In the genomic region with DNA sequence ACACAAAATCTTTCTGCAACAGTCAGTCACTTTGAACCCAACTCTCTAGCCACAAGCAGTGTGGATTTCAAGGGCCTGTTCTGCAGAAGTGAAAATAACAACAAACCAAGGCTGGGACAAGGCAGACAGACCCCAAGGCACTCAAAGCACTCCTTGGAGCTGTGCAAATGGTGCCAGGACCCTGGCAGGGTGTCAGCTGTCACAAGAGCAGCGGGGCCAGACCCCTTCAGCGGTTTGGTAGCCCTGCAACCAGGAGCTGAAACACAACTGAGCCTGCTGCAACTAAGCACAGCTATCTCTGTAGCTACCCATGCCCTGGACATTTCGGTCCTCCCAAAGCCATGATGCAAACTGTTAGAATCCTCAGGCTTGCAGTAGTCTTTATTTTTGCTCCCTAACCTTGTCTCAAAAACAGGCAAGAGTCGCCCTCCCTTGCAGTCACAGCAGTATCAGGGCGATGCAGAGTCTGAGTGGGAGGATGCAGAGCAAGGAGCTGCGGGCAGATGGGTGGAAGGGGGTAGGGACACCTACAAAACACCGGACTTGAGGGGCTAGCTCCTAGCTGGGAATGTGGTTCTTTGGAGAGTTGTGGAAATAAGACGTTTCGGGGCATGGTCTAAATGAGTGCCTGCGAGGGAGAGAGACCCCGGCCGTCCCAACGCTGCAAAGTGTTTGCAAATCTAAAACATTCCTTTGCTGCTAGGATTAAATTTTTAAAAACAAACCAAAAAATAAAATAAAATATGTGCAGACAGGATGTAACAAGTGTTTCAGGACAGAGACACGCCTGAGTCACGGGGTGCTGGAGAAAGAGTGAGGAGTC, we compare ENCODE assay signal across 8 cellular contexts. TPM values are rescaled to one million over a fixed set of nuclear protein-coding genes. Genes with fewer than 3 reads are reported as not detected.
DNase-seq lines count a peak whose midpoint lies in the region; ATAC-seq and TF ChIP-seq lines count a peak whose summit lies in the region.

No MANE protein-coding gene starts in this region.

- H3K9me3 ChIP-seq in MM.1S (replicated peaks; ENCODE audit: insufficient read depth, low read length) (no peaks in the 10 kb centered on the region), ectodermal cell (ENCODE audit: control insufficient read depth, low read length) (no peaks in the 10 kb centered on the region)

- peaks cover 55 to 62% of the 10 kb centered on the region in 2 donors for H3K27me3 Mint-ChIP-seq in natural killer cell (ENCODE audit: low read depth in 2 of 2)

- H3K27ac ChIP-seq in MM.1S (ENCODE audit: low read length) (peak overlapping the region; percentile 65; the same call in 1 of the 2 replicates), ectodermal cell (ENCODE audit: insufficient read depth, low read depth, low read length, poor library complexity, severe bottlenecking) (peak overlapping the region; percentile 11)

- H3K36me3 ChIP-seq in MM.1S (replicated peaks; ENCODE audit: insufficient read depth, low read length) (peaks cover 3% of the 10 kb centered on the region; the same call in 1 of the 2 replicates), ectodermal cell (ENCODE audit: control insufficient read depth, insufficient read depth, low read length) (no peaks in the 10 kb centered on the region)

- peak in 1 of 3 donors; percentile 21 for ATAC-seq in natural killer cell
- no peak for ATAC-seq in HG03342 (IDR thresholded peaks at IDR 0.05; ENCODE audit: unreplicated experiment)
- ATAC-seq in GM18868 (IDR thresholded peaks at IDR 0.05; ENCODE audit: unreplicated experiment): no peak

- WGBS in ectodermal cell, 2 experiments: 4 to 5% methylated on average over 14 to 15 of the region's 15 CpGs

- H3K27me3 ChIP-seq in MM.1S (replicated peaks; ENCODE audit: insufficient read depth, low read length) (no peaks in the 10 kb centered on the region), ectodermal cell (ENCODE audit: control insufficient read depth, insufficient read depth, low read length, poor library complexity, severe bottlenecking) (peaks cover 7% of the 10 kb centered on the region)

- H3K4me1 ChIP-seq in MM.1S (ENCODE audit: low read length) (peaks cover 39% of the 10 kb centered on the region), ectodermal cell (ENCODE audit: control insufficient read depth, insufficient read depth, low read length) (peaks cover 51% of the 10 kb centered on the region)

- intact Hi-C loops in natural killer cell (cut with micrococcal nuclease): loop anchor here (2.0 kb wide), 1 partner anchor 433 kb away; no protein-coding TSS in a partner anchor

- DNase-seq in Ammon's horn (ENCODE audit: low spot score) (peak; percentile 71), MM.1S (no peak), natural killer cell (no peak), SW480 (ENCODE audit: low spot score) (no peak), AG08395 (ENCODE audit: low spot score) (no peak)

- H2AFZ ChIP-seq in MM.1S (ENCODE audit: low read length): peak overlapping the region; percentile 70

- peak overlapping the region; percentile 96 for H3K4me3 ChIP-seq in MM.1S (ENCODE audit: low read length)
- peak overlapping the region; percentile 92 for H3K4me3 ChIP-seq in ectodermal cell (ENCODE audit: insufficient read depth, low read depth, low read length)

- peak overlapping the region; percentile 82 for H3K4me2 ChIP-seq in MM.1S (ENCODE audit: low read depth, low read length)

- peak overlapping the region; percentile 97 for H3K9ac ChIP-seq in MM.1S (ENCODE audit: low read length)

- no peak for TF ChIP-seq CTCF in MM.1S (IDR thresholded peaks at IDR 0.05; ENCODE audit: low read length)
- TF ChIP-seq CTCF in natural killer cell (IDR thresholded peaks at IDR 0.05): no peak

- H3K27ac Mint-ChIP-seq in natural killer cell: no peak overlapping the region

- no peaks in the 10 kb centered on the region for H3K9me2 ChIP-seq in MM.1S (replicated peaks; ENCODE audit: insufficient read depth, low read length)

- H3K79me2 ChIP-seq in MM.1S (ENCODE audit: low read length): peaks cover 91% of the 10 kb centered on the region

- peaks cover 16% of the 10 kb centered on the region for H4K20me1 ChIP-seq in MM.1S (ENCODE audit: insufficient read depth, low read length)

- no peaks in the 10 kb centered on the region for H3K36me3 Mint-ChIP-seq in natural killer cell

- peak overlapping the region; percentile 81 for H3K4me3 Mint-ChIP-seq in natural killer cell

- peaks cover 25% of the 10 kb centered on the region for H3F3A ChIP-seq in MM.1S (ENCODE audit: insufficient read depth, low read length)

- H3K4me1 Mint-ChIP-seq in natural killer cell: peaks cover 0 to 28% of the 10 kb centered on the region in 2 donors

- H3K9me3 Mint-ChIP-seq in natural killer cell: no peaks in the 10 kb centered on the region

RNA-seq across cellular contexts. Expression of a gene that starts 1.1 kb away (rescaled TPM):
- polyA plus RNA-seq in ectodermal cell (2013, experiment 1 of 4): 19.1 TPM
- 37.2 TPM for polyA plus RNA-seq in ectodermal cell (2013, experiment 2 of 4)
- 16.4 TPM for polyA plus RNA-seq in ectodermal cell (2013, experiment 3 of 4)
- polyA plus RNA-seq in ectodermal cell (2013, experiment 4 of 4): 20.8 TPM
- total RNA-seq in natural killer cell: 10 to 100 TPM in 1 of 3 donors, 1 to 10 TPM in 2; 1.4 to 10.9 (median 3.4) TPM
